Comparison of ENCODE assay signal across 8 cellular contexts in genomic region chr2:64645014-64645418, GRCh38. TPM values are rescaled to one million over a fixed set of nuclear protein-coding genes. Genes with fewer than 3 reads are reported as not detected.
A peak's percentile ranks its signal among the peaks of the same experiment; 100 is the strongest.
DNase-seq lines count a peak whose midpoint lies in the region; ATAC-seq, FAIRE-seq and TF ChIP-seq lines count a peak whose summit lies in the region.

No MANE protein-coding gene starts in this region.

- H3K4me3 Mint-ChIP-seq in naive thymus-derived CD4-positive, alpha-beta T cell = peak overlapping the region; percentile 80 to 93 (median 90)

- ATAC-seq in esophagus mucosa = peak; percentile 15
- ATAC-seq in naive thymus-derived CD4-positive, alpha-beta T cell = peak; percentile 46
- ATAC-seq in HG02870 (IDR thresholded peaks at IDR 0.05; ENCODE audit: unreplicated experiment) = no peak

- no peak for TF ChIP-seq POLR2A in GM12892 (IDR thresholded peaks at IDR 0.05; ENCODE audit: low read depth, low read length)

- no peaks in the 10 kb centered on the region for H3K27me3 Mint-ChIP-seq in naive thymus-derived CD4-positive, alpha-beta T cell

- peak overlapping the region; percentile 34 to 94 (median 88) for H3K27ac Mint-ChIP-seq in naive thymus-derived CD4-positive, alpha-beta T cell

- TF ChIP-seq CTCF in AG04449 (IDR thresholded peaks at IDR 0.05; ENCODE audit: insufficient read depth, low read length, missing control alignments) (peak; percentile 13), WERI-Rb-1 (IDR thresholded peaks at IDR 0.05; ENCODE audit: low read depth, low read length) (0 out of 2 replicates have a peak, but pooled peaks have one; percentile 25)

- H3K4me1 Mint-ChIP-seq in naive thymus-derived CD4-positive, alpha-beta T cell = peaks cover 46 to 100% (median 89%) of the 10 kb centered on the region in 7 donors

- peaks cover 4 to 74% of the 10 kb centered on the region in 2 donors for H3K4me1 ChIP-seq in naive thymus-derived CD4-positive, alpha-beta T cell (ENCODE audit: control insufficient read depth in 2 of 2, insufficient read depth in 2 of 2, low read length in 2 of 2)

- CTCF ChIA-PET in AG04449 (lab: Yijun Ruan, JAX) = interaction anchor here (0.6 to 14.2 kb wide), 30 partner anchors 8 to 315 kb away, joined by 3 to 128 read pairs (median 6); partner anchors contain the start of gene SERTAD2
- CTCF ChIA-PET in naive thymus-derived CD4-positive, alpha-beta T cell (lab: Charles Lee) = interaction anchor here (0.5 to 10.8 kb wide), 17 partner anchors 9 to 309 kb away, joined by 3 to 117 read pairs (median 4); partner anchors contain the start of genes AFTPH and SERTAD2

- FAIRE-seq in GM12892 (lab: Jason Lieb, UNC) (peak; percentile 54), GM19239 (lab: Jason Lieb, UNC) (no peak)

- DNase-seq in AG04449 (ENCODE audit: low read depth, low spot score) (no peak), GM12892 (ENCODE audit: insufficient read length) (no peak), NCI-H2029 (lab: John Stamatoyannopoulos, UW) (peak; percentile 48), WERI-Rb-1 (peak; percentile 77), GM19239 (ENCODE audit: insufficient read length, low spot score) (no peak)
- peak in 4 of 9 donors; percentile 18 to 38 (median 33) for DNase-seq in naive thymus-derived CD4-positive, alpha-beta T cell

- H3K4me3 ChIP-seq in AG04449 (ENCODE audit: low read depth, low read length) = peak overlapping the region; percentile 57
- H3K4me3 ChIP-seq in WERI-Rb-1 (ENCODE audit: low read depth, low read length) = peak overlapping the region; percentile 45
- H3K4me3 ChIP-seq in naive thymus-derived CD4-positive, alpha-beta T cell (ENCODE audit: low read length) = peak overlapping the region; percentile 62

- intact Hi-C loops in naive thymus-derived CD4-positive, alpha-beta T cell (cut with micrococcal nuclease) = loop anchor here in 1 of 2 donors (2.0 kb wide), 4 partner anchors 58 to 314 kb away; no protein-coding TSS in a partner anchor

- H3K9me3 Mint-ChIP-seq in naive thymus-derived CD4-positive, alpha-beta T cell = no peaks in the 10 kb centered on the region

- no peaks in the 10 kb centered on the region for H3K9me3 ChIP-seq in WERI-Rb-1 (ENCODE audit: severe bottlenecking)
- H3K9me3 ChIP-seq in naive thymus-derived CD4-positive, alpha-beta T cell (ENCODE audit: control insufficient read depth in 2 of 3, low read length in 3 of 3) = no peaks in the 10 kb centered on the region

- POLR2A ChIA-PET in AG04449 (lab: Yijun Ruan, JAX) = interaction anchor here (0.6 to 2.8 kb wide), 5 partner anchors 9 to 222 kb away, joined by 3 to 29 read pairs (median 4); partner anchors contain the start of gene SERTAD2
- POLR2A ChIA-PET in naive thymus-derived CD4-positive, alpha-beta T cell (lab: Charles Lee) = interaction anchor here (0.6 to 18.3 kb wide), 8 partner anchors 10 to 319 kb away, joined by 3 to 433 read pairs (median 7); partner anchors contain the start of gene SERTAD2

- H3K36me3 ChIP-seq in WERI-Rb-1 = no peaks in the 10 kb centered on the region
- no peaks in the 10 kb centered on the region for H3K36me3 ChIP-seq in naive thymus-derived CD4-positive, alpha-beta T cell (ENCODE audit: control insufficient read depth in 2 of 3, insufficient read depth in 3 of 3, low read length in 3 of 3)

- peak overlapping the region; percentile 76 for H3K27ac ChIP-seq in WERI-Rb-1
- H3K27ac ChIP-seq in naive thymus-derived CD4-positive, alpha-beta T cell (ENCODE audit: low read depth, low read length) = peak overlapping the region; percentile 52

- no peaks in the 10 kb centered on the region for H3K27me3 ChIP-seq in WERI-Rb-1 (ENCODE audit: insufficient read depth, low read depth, severe bottlenecking)
- H3K27me3 ChIP-seq in naive thymus-derived CD4-positive, alpha-beta T cell (ENCODE audit: control insufficient read depth in 2 of 2, insufficient read depth in 2 of 2, low read length in 2 of 2) = no peaks in the 10 kb centered on the region

- H3K36me3 Mint-ChIP-seq in naive thymus-derived CD4-positive, alpha-beta T cell = peaks cover 0 to 7% (median 0%) of the 10 kb centered on the region in 5 donors

RNA-seq across cellular contexts. Expression of gene SERTAD2, which starts 8.7 kb away (rescaled TPM):
- 21.0 TPM for polyA plus RNA-seq in GM12892 (2012; ENCODE audit: missing spikeins)
- 21.9 TPM for total RNA-seq in esophagus mucosa
- total RNA-seq in naive thymus-derived CD4-positive, alpha-beta T cell = 10 to 100 TPM; 34.3 to 43.8 (median 40.1) TPM
- polyA plus RNA-seq in naive thymus-derived CD4-positive, alpha-beta T cell = 1 to 10 TPM; 5.2 to 6.9 TPM

Comparison
In these comparisons a context has a peak if more than half of its experiments do, and no peak if none do; other contexts are left out.
1. DNase-seq: peak in NCI-H2029 (single experiment) and WERI-Rb-1 (single experiment); none in AG04449 (single experiment), GM12892 (single experiment) and GM19239 (single experiment).
2. Peak in every context shown above with its lines, with median percentiles within 50 percentile points of each other: H3K4me3 ChIP-seq.